ENCODE assay signal across 19 cellular contexts in genomic region chr6:18395177-18395850, GRCh38. TPM values are rescaled to one million over a fixed set of nuclear protein-coding genes. Genes with fewer than 3 reads are reported as not detected.
DNase-seq lines count a peak whose midpoint lies in the region; ATAC-seq, FAIRE-seq and TF ChIP-seq lines count a peak whose summit lies in the region.
"Had no signal": no experiment of that assay in that cellular context is flagged by ENCODE, and none has a peak within 500 bp of the region (broad histone marks: within the 10 kb centered on the region; RNA-seq: fewer than 3 reads in every experiment).

No MANE protein-coding gene starts in this region.

- CTCF ChIA-PET in PC-9 (lab: Charles Lee): no interaction called here
- CTCF ChIA-PET in endothelial cell of umbilical vein (lab: Charles Lee): interaction anchor here (1.0 to 1.2 kb wide), 2 partner anchors 8 to 10 kb away, joined by 4 read pairs; partner anchors contain the start of gene RNF144B
- CTCF ChIA-PET in A673 (lab: Charles Lee): interaction anchor here (0.5 kb wide), 1 partner anchor 19 kb away, joined by 5 read pairs; no protein-coding TSS in a partner anchor

- TF ChIP-seq CTCF in GM23338 (conservative IDR thresholded peaks at IDR 0.05; ENCODE audit: low read depth in 2 of 2) (no peak), PC-9 (conservative IDR thresholded peaks at IDR 0.05) (no peak), endothelial cell of umbilical vein (IDR thresholded peaks at IDR 0.05; ENCODE audit: extremely low read depth in 1 of 2, insufficient read depth in 1 of 2, low read depth in 1 of 2, low read length in 2 of 2) (no peak), neural progenitor cell (IDR thresholded peaks at IDR 0.05) (no peak), vagina (IDR thresholded peaks at IDR 0.05) (no peak), A673 (conservative IDR thresholded peaks at IDR 0.05; ENCODE audit: low read depth, low read length) (no peak)

- H2AFZ ChIP-seq in GM23338 (no peak overlapping the region), PC-9 (no peak overlapping the region), endothelial cell of umbilical vein (ENCODE audit: low read depth, low read length) (no peak overlapping the region), neural progenitor cell (replicated peaks) (no peak overlapping the region)

- intact Hi-C loops in PC-9 (cut with micrococcal nuclease; ENCODE audit: unreplicated experiment) (no loop called here), endothelial cell of umbilical vein (cut with micrococcal nuclease) (loop anchor here (10.0 kb wide), 1 partner anchor 531 kb away; no protein-coding TSS in a partner anchor), vagina (cut with DNase I) (no loop called here), A673 (cut with micrococcal nuclease; ENCODE audit: unreplicated experiment) (no loop called here), left ventricle myocardium superior (cut with micrococcal nuclease) (no loop called here)

- H3K4me1 ChIP-seq in GM23338 (ENCODE audit: insufficient read depth): peaks cover 39% of the 10 kb centered on the region
- H3K4me1 ChIP-seq in PC-9 (replicated peaks; ENCODE audit: insufficient read depth): peaks cover 25% of the 10 kb centered on the region
- peaks cover 88% of the 10 kb centered on the region for H3K4me1 ChIP-seq in endothelial cell of umbilical vein (ENCODE audit: control insufficient read depth, extremely low read depth, insufficient read depth, low read length)
- no peaks in the 10 kb centered on the region for H3K4me1 ChIP-seq in neural progenitor cell
- H3K4me1 ChIP-seq in vagina: no peaks in the 10 kb centered on the region
- no peaks in the 10 kb centered on the region for H3K4me1 ChIP-seq in A673 (ENCODE audit: insufficient read depth, low read length, poor library complexity, severe bottlenecking)

- peak overlapping the region; percentile 1; the same call in 1 of the 2 replicates for H3K4me3 ChIP-seq in GM23338
- no peak overlapping the region for H3K4me3 ChIP-seq in PC-9
- peak overlapping the region in 1 of 3 experiments; percentile 42 for H3K4me3 ChIP-seq in endothelial cell of umbilical vein (replicated peaks in 1 of 3; ENCODE audit: insufficient read depth in 1 of 3, low read depth in 1 of 3, low read length in 3 of 3)
- H3K4me3 ChIP-seq in neural progenitor cell: no peak overlapping the region
- H3K4me3 ChIP-seq in vagina: no peak overlapping the region
- no peak overlapping the region for H3K4me3 ChIP-seq in A673 (ENCODE audit: low read depth, low read length, poor library complexity, severe bottlenecking)
- H3K4me3 ChIP-seq: dorsolateral prefrontal cortex, thoracic aorta had no signal

- H3K9me3 Mint-ChIP-seq in GM23338: no peaks in the 10 kb centered on the region; the same call in 2 of the 3 replicates
- H3K9me3 Mint-ChIP-seq in neural progenitor cell: no peaks in the 10 kb centered on the region
- no peaks in the 10 kb centered on the region for H3K9me3 Mint-ChIP-seq in activated T-cell treated with anti-CD3 and anti-CD28 coated beads, Interleukin-2, amount 50 U/mL, for 72 hours
- H3K9me3 Mint-ChIP-seq: activated T-helper 17 cell treated with anti-CD3 and anti-CD28 coated beads, Interleukin-2, amount 50 U/mL, for 72 hours had no signal

- H4K20me1 ChIP-seq in GM23338 (replicated peaks; ENCODE audit: insufficient read depth) (no peaks in the 10 kb centered on the region), PC-9 (ENCODE audit: insufficient read depth) (no peaks in the 10 kb centered on the region), endothelial cell of umbilical vein (replicated peaks; ENCODE audit: control insufficient read depth, extremely low read depth, insufficient read depth, low read length) (no peaks in the 10 kb centered on the region), neural progenitor cell (ENCODE audit: low read depth) (no peaks in the 10 kb centered on the region)

- H3K27ac ChIP-seq in GM23338 (ENCODE audit: low read depth) (peak overlapping the region; percentile 84), PC-9 (peak overlapping the region; percentile 38; the same call in 1 of the 2 replicates), endothelial cell of umbilical vein (ENCODE audit: insufficient read depth, low read depth, low read length) (peak overlapping the region; percentile 79), neural progenitor cell (no peak overlapping the region), vagina (no peak overlapping the region), A673 (ENCODE audit: low read depth, low read length, poor library complexity, severe bottlenecking) (no peak overlapping the region)
- H3K27ac ChIP-seq: dorsolateral prefrontal cortex, thoracic aorta had no signal

- dilution Hi-C loops in endothelial cell of umbilical vein (cut with MboI; ENCODE audit: extremely low pct_ligation_motif_present, low sequenced_read_pairs): no loop called here

- peak; percentile 84 for DNase-seq in GM23338 (ENCODE audit: low spot score)
- peak in 1 of 2 experiments; percentile 4 for DNase-seq in PC-9
- no peak for DNase-seq in endothelial cell of umbilical vein (ENCODE audit: low read depth, low spot score)
- peak; percentile 11 for DNase-seq in neural progenitor cell (ENCODE audit: low spot score)
- DNase-seq in activated T-cell treated with anti-CD3 and anti-CD28 coated beads, Interleukin-2, amount 50 U/mL, for 72 hours: no peak
- no peak for DNase-seq in vagina (ENCODE audit: extremely low spot score in 2 of 2)
- no peak for DNase-seq in A673 (ENCODE audit: low spot score)
- no peak for DNase-seq in left ventricle myocardium superior
- DNase-seq: activated CD4-positive, CD25-positive, alpha-beta regulatory T cell treated with anti-CD3 and anti-CD28 coated beads, Interleukin-2, amount 50 U/mL, for 72 hours; dorsolateral prefrontal cortex; erythroblast; NCI-H1417 treated with DMSO at 0.1 percent for 48 hours; NCI-H446; nephron progenitor cell had no signal

- H3K36me3 Mint-ChIP-seq in GM23338 (ENCODE audit: low read depth) (peaks cover 12% of the 10 kb centered on the region; the same call in 2 of the 3 replicates), neural progenitor cell (no peaks in the 10 kb centered on the region)
- peaks cover 0 to 3% of the 10 kb centered on the region in 2 donors for H3K36me3 Mint-ChIP-seq in activated T-cell treated with anti-CD3 and anti-CD28 coated beads, Interleukin-2, amount 50 U/mL, for 72 hours (ENCODE audit: insufficient read depth in 2 of 2)

- peak; percentile 97 for ATAC-seq in GM23338
- ATAC-seq in activated T-cell treated with anti-CD3 and anti-CD28 coated beads, Interleukin-2, amount 50 U/mL, for 72 hours (replicated peaks in 1 of 2): no peak
- ATAC-seq in left ventricle myocardium superior: no peak
- ATAC-seq: activated T-helper 17 cell treated with anti-CD3 and anti-CD28 coated beads, Interleukin-2, amount 50 U/mL, for 72 hours; Right ventricle myocardium inferior had no signal

- no peaks in the 10 kb centered on the region for H3K9me1 ChIP-seq in endothelial cell of umbilical vein (replicated peaks; ENCODE audit: control insufficient read depth, extremely low read depth, insufficient read depth, low read length)

- peak overlapping the region; percentile 97 for H3K27ac Mint-ChIP-seq in GM23338
- H3K27ac Mint-ChIP-seq in neural progenitor cell: peak overlapping the region; percentile 60
- no peak overlapping the region for H3K27ac Mint-ChIP-seq in activated T-cell treated with anti-CD3 and anti-CD28 coated beads, Interleukin-2, amount 50 U/mL, for 72 hours
- H3K27ac Mint-ChIP-seq: activated T-helper 17 cell treated with anti-CD3 and anti-CD28 coated beads, Interleukin-2, amount 50 U/mL, for 72 hours; nephron progenitor cell had no signal

- peak overlapping the region; percentile 36 for H3K9ac ChIP-seq in endothelial cell of umbilical vein (replicated peaks; ENCODE audit: extremely low read depth, insufficient read depth, low read length)
- H3K9ac ChIP-seq in neural progenitor cell: no peak overlapping the region

- POLR2A ChIA-PET in PC-9 (lab: Charles Lee; ENCODE audit: unreplicated experiment) (interaction anchor here (0.6 to 0.7 kb wide), 2 partner anchors 31 to 117 kb away, joined by 4 to 11 read pairs; no protein-coding TSS in a partner anchor), endothelial cell of umbilical vein (lab: Charles Lee) (interaction anchor here (1.5 kb wide), 1 partner anchor 8 kb away, joined by 5 read pairs; the partner anchor contains the start of gene RNF144B), A673 (lab: Charles Lee; ENCODE audit: low non-redundant PET) (no interaction called here)

- FAIRE-seq in endothelial cell of umbilical vein (lab: Jason Lieb, UNC): no peak
- FAIRE-seq: HTR-8/SVneo, islet of Langerhans had no signal

- no peak for TF ChIP-seq POLR2A in endothelial cell of umbilical vein (IDR thresholded peaks at IDR 0.05; ENCODE audit: low read depth, low read length)
- no peak for TF ChIP-seq POLR2A in vagina (IDR thresholded peaks at IDR 0.05)

- no peaks in the 10 kb centered on the region; the same call in 1 of the 2 replicates for H3K36me3 ChIP-seq in GM23338 (ENCODE audit: insufficient read depth)
- H3K36me3 ChIP-seq in PC-9 (ENCODE audit: low read depth): peaks cover 3% of the 10 kb centered on the region; the same call in 1 of the 2 replicates
- H3K36me3 ChIP-seq in endothelial cell of umbilical vein (ENCODE audit: control insufficient read depth in 2 of 2, extremely low read depth in 1 of 2, insufficient read depth in 2 of 2, low read length in 2 of 2): peaks cover 2 to 7% of the 10 kb centered on the region in 2 experiments
- H3K36me3 ChIP-seq in neural progenitor cell: no peaks in the 10 kb centered on the region
- no peaks in the 10 kb centered on the region for H3K36me3 ChIP-seq in vagina
- H3K36me3 ChIP-seq in A673 (ENCODE audit: insufficient read depth, low read length, poor library complexity, severe bottlenecking): no peaks in the 10 kb centered on the region
- H3K36me3 ChIP-seq: thoracic aorta had no signal

- H3K9me2 ChIP-seq in GM23338 (ENCODE audit: insufficient read depth): 0 out of 2 replicates have a peak, but pooled peaks cover 2% of the 10 kb centered on the region
- no peaks in the 10 kb centered on the region for H3K9me2 ChIP-seq in PC-9 (ENCODE audit: insufficient read depth)

- H3F3A ChIP-seq in GM23338 (replicated peaks; ENCODE audit: low read depth) (no peaks in the 10 kb centered on the region; the same call in 1 of the 2 replicates), PC-9 (ENCODE audit: insufficient read depth, low read depth) (no peaks in the 10 kb centered on the region), neural progenitor cell (ENCODE audit: low read depth) (no peaks in the 10 kb centered on the region)

- H3K27me3 Mint-ChIP-seq in GM23338 (ENCODE audit: insufficient read depth, low read depth, poor library complexity) (no peaks in the 10 kb centered on the region), neural progenitor cell (ENCODE audit: insufficient read depth, low read depth) (peaks cover 3% of the 10 kb centered on the region)
- H3K27me3 Mint-ChIP-seq in activated T-cell treated with anti-CD3 and anti-CD28 coated beads, Interleukin-2, amount 50 U/mL, for 72 hours (ENCODE audit: low read depth): no peaks in the 10 kb centered on the region
- H3K27me3 Mint-ChIP-seq: activated T-helper 17 cell treated with anti-CD3 and anti-CD28 coated beads, Interleukin-2, amount 50 U/mL, for 72 hours had no signal

- no peaks in the 10 kb centered on the region for H3K27me3 ChIP-seq in GM23338 (ENCODE audit: insufficient read depth)
- no peaks in the 10 kb centered on the region for H3K27me3 ChIP-seq in PC-9 (ENCODE audit: insufficient read depth, low read depth)
- H3K27me3 ChIP-seq in endothelial cell of umbilical vein (ENCODE audit: control insufficient read depth in 2 of 2, insufficient read depth in 2 of 2, low read length in 2 of 2): no peaks in the 10 kb centered on the region
- H3K27me3 ChIP-seq in neural progenitor cell: no peaks in the 10 kb centered on the region
- no peaks in the 10 kb centered on the region for H3K27me3 ChIP-seq in vagina
- H3K27me3 ChIP-seq in A673 (replicated peaks; ENCODE audit: insufficient read depth, low read depth, low read length, poor library complexity): no peaks in the 10 kb centered on the region

- H3K9me3 ChIP-seq in PC-9 (ENCODE audit: insufficient read depth, low read depth) (no peaks in the 10 kb centered on the region), endothelial cell of umbilical vein (replicated peaks; ENCODE audit: control insufficient read depth, insufficient read depth, low read length) (no peaks in the 10 kb centered on the region), neural progenitor cell (ENCODE audit: low read depth) (no peaks in the 10 kb centered on the region), vagina (no peaks in the 10 kb centered on the region), A673 (ENCODE audit: low read depth, low read length, poor library complexity, severe bottlenecking) (no peaks in the 10 kb centered on the region)
- H3K9me3 ChIP-seq: thoracic aorta had no signal

- peak overlapping the region; percentile 57 for H3K4me3 Mint-ChIP-seq in GM23338
- no peak overlapping the region for H3K4me3 Mint-ChIP-seq in neural progenitor cell
- no peak overlapping the region for H3K4me3 Mint-ChIP-seq in activated T-cell treated with anti-CD3 and anti-CD28 coated beads, Interleukin-2, amount 50 U/mL, for 72 hours
- H3K4me3 Mint-ChIP-seq: activated T-helper 17 cell treated with anti-CD3 and anti-CD28 coated beads, Interleukin-2, amount 50 U/mL, for 72 hours; nephron progenitor cell had no signal

- H3K79me2 ChIP-seq in GM23338 (replicated peaks; ENCODE audit: insufficient read depth) (peaks cover 33% of the 10 kb centered on the region), PC-9 (ENCODE audit: low read depth) (peaks cover 33% of the 10 kb centered on the region), endothelial cell of umbilical vein (ENCODE audit: control insufficient read depth, insufficient read depth, low read length) (peaks cover 89% of the 10 kb centered on the region), neural progenitor cell (ENCODE audit: low read depth) (no peaks in the 10 kb centered on the region)

- no TSS peak for BruUV-seq in PC-9 (replicated peaks; lab: Mats Ljungman, UMichigan)
- no TSS peak for BruUV-seq in endothelial cell of umbilical vein (replicated peaks; lab: Mats Ljungman, UMichigan)
- BruUV-seq in A673 (replicated peaks; lab: Mats Ljungman, UMichigan): no TSS peak

- H3K4me1 Mint-ChIP-seq in GM23338 (peaks cover 42% of the 10 kb centered on the region), neural progenitor cell (no peaks in the 10 kb centered on the region)
- H3K4me1 Mint-ChIP-seq in activated T-cell treated with anti-CD3 and anti-CD28 coated beads, Interleukin-2, amount 50 U/mL, for 72 hours (ENCODE audit: low read depth): peaks cover 25% of the 10 kb centered on the region
- H3K4me1 Mint-ChIP-seq: nephron progenitor cell had no signal

- H3K4me2 ChIP-seq in GM23338: peak overlapping the region; percentile 62
- H3K4me2 ChIP-seq in PC-9: peak overlapping the region; percentile 48
- H3K4me2 ChIP-seq in endothelial cell of umbilical vein (ENCODE audit: insufficient read depth, low read length): peak overlapping the region; percentile 75
- no peak overlapping the region for H3K4me2 ChIP-seq in neural progenitor cell

RNA-seq across cellular contexts. Expression of gene RNF144B, which starts 8.2 kb away (rescaled TPM):
- total RNA-seq in GM23338 (2014; rRNA removed; shearing (Covaris generic)): 8.0 and 9.0 TPM in 2 replicates
- polyA plus RNA-seq in GM23338 (2016; fragmentation: Nextera tagmentation; extraction: Ambion mirVana) (3.2 and 4.2 TPM in 2 replicates), endothelial cell of umbilical vein (14.3 and 18.1 TPM in 2 replicates)
- total RNA-seq in PC-9 (2021) (26.2 and 34.5 TPM in 2 replicates), endothelial cell of umbilical vein (78.3 and 97.3 TPM in 2 replicates), neural progenitor cell (ENCODE audit: low replicate concordance) (0.15 and 0.75 TPM in 2 replicates), vagina (6.9 TPM), A673 (2021) (0.82 and 1.0 TPM in 2 replicates), left ventricle myocardium superior (22.2 TPM)
- 16.1 and 17.8 TPM in 2 replicates for polyA plus RNA-seq in endothelial cell of umbilical vein (2011; cell fraction: cytosol; rRNA removed)
- 26.6 and 26.9 TPM in 2 replicates for polyA plus RNA-seq in endothelial cell of umbilical vein (2011; cell fraction: nucleus; rRNA removed)
- 31.9 and 44.0 TPM in 2 replicates for polyA plus RNA-seq in endothelial cell of umbilical vein (2012)
- polyA minus RNA-seq in endothelial cell of umbilical vein: 56.5 and 57.1 TPM in 2 replicates
- polyA minus RNA-seq in endothelial cell of umbilical vein (2011; cell fraction: cytosol; rRNA and poly(A)+ RNA removed): 2.8 TPM
- 31.2 and 46.4 TPM in 2 replicates for polyA minus RNA-seq in endothelial cell of umbilical vein (2011; cell fraction: nucleus; rRNA and poly(A)+ RNA removed)
- total RNA-seq in activated T-cell treated with anti-CD3 and anti-CD28 coated beads, Interleukin-2, amount 50 U/mL, for 72 hours: 10 to 100 TPM in 1 of 2 donors, 1 to 10 TPM in 1; 9.4 to 11.9 TPM

Comparison
In these comparisons a context has a peak if more than half of its experiments do, and no peak if none do; other contexts are left out.
1. DNase-seq: peak in GM23338 (single experiment) and neural progenitor cell (single experiment); none in endothelial cell of umbilical vein (single experiment), activated T-cell treated with anti-CD3 and anti-CD28 coated beads, Interleukin-2, amount 50 U/mL, for 72 hours (0 of 2), vagina (0 of 2), A673 (single experiment) and left ventricle myocardium superior (single experiment).
2. H3K27ac ChIP-seq: peak in GM23338 (single experiment), PC-9 (single experiment) and endothelial cell of umbilical vein (single experiment); none in neural progenitor cell (single experiment), vagina (single experiment) and A673 (single experiment).